In genomic region chr2:42926438-42927333, GRCh38 we compare ENCODE assay signal across 9 cellular contexts.
DNase-seq lines count a peak whose midpoint lies in the region; ATAC-seq and TF ChIP-seq lines count a peak whose summit lies in the region.
"Had no signal": no experiment of that assay in that cellular context is flagged by ENCODE, and none has a peak within 500 bp of the region (broad histone marks: within the 10 kb centered on the region; RNA-seq: fewer than 3 reads in every experiment).

No MANE protein-coding gene starts in this region.

- DNase-seq in HT-29 (ENCODE audit: low spot score) (peak; percentile 29), left colon (peak; percentile 71 to 77), glomerular visceral epithelial cell (ENCODE audit: extremely low spot score) (no peak), GM10248 (ENCODE audit: extremely low spot score) (no peak), NCI-H1048 (lab: John Stamatoyannopoulos, UW) (no peak)
- DNase-seq in activated naive CD4-positive, alpha-beta T cell treated with Interleukin-2 at 50 U/mL for 16 hours, result no peak
- DNase-seq: activated naive CD8-positive, alpha-beta T cell treated with anti-CD3 and anti-CD28 coated beads, Interleukin-2, amount 10 ng/mL, durations not matched to agents 7 days and 5 days had no signal

- POLR2A ChIA-PET in GM10248 (lab: Yijun Ruan, JAX), result no interaction called here

- no peak overlapping the region for H3K4me3 ChIP-seq in skin epidermis

- ATAC-seq in left colon, result peak; percentile 61

- intact Hi-C loops in left colon (cut with DNase I, micrococcal nuclease), result no loop called here

- TF ChIP-seq CTCF in VCaP (conservative IDR thresholded peaks at IDR 0.05) (no peak), GM10248 (IDR thresholded peaks at IDR 0.05; ENCODE audit: control extremely low read depth, extremely low read depth, low read depth, missing control alignments) (no peak)

- peak overlapping the region; percentile 62 for H3K27ac ChIP-seq in VCaP
- peak overlapping the region in 20 of 21 experiments; percentile 55 to 95 (median 82) for H3K27ac ChIP-seq in skin epidermis

- CTCF ChIA-PET in GM10248 (lab: Yijun Ruan, JAX), result no interaction called here

Comparison
In these comparisons a context has a peak if more than half of its experiments do, and no peak if none do; other contexts are left out.
1. DNase-seq: peak in HT-29 (single experiment) and left colon (2 of 2); none in glomerular visceral epithelial cell (single experiment), activated naive CD4-positive, alpha-beta T cell treated with Interleukin-2 at 50 U/mL for 16 hours (single experiment), GM10248 (single experiment) and NCI-H1048 (single experiment).